ENCODE assay signal across 8 cellular contexts in genomic region chr17:81870978-81871386, GRCh38. TPM values are rescaled to one million over a fixed set of nuclear protein-coding genes. Genes with fewer than 3 reads are reported as not detected.
DNase-seq lines count a peak whose midpoint lies in the region; ATAC-seq and TF ChIP-seq lines count a peak whose summit lies in the region.

Gene ARHGDIA (minus strand): TSS chr17:81871337. CDS start chr17:81869930, 1,407 bp downstream.

- ATAC-seq in GM21528 (IDR thresholded peaks at IDR 0.05; ENCODE audit: low FRiP score, unreplicated experiment) (peak; percentile 17), GM21360 (IDR thresholded peaks at IDR 0.05; ENCODE audit: unreplicated experiment) (no peak), GM18858 (IDR thresholded peaks at IDR 0.05; ENCODE audit: unreplicated experiment) (no peak)

- no peak for TF ChIP-seq POLR2A in uterus (IDR thresholded peaks at IDR 0.05)

- DNase-seq in MM.1S (no peak), dermis microvascular lymphatic vessel endothelial cell (ENCODE audit: low read depth in 2 of 2) (no peak), mesothelial cell of epicardium (ENCODE audit: low spot score in 2 of 2, unreplicated experiment in 2 of 2) (no peak), uterus (no peak)

- H3K4me2 ChIP-seq in BLaER1 treated with 17β-estradiol and CSF1 and Interleukin-3, amounts not matched to agents 10 nM and 100 nM = peak within 1 kb of the TSS; percentile 93 to 100 (median 99)
- peak within 1 kb of the TSS; percentile 96 for H3K4me2 ChIP-seq in MM.1S (ENCODE audit: low read depth, low read length)

- peak within 1 kb of the TSS; percentile 81 for H3K4me3 Mint-ChIP-seq in mesothelial cell of epicardium

- peaks cover 47% of the 10 kb centered on the region for H3K79me2 ChIP-seq in MM.1S (ENCODE audit: low read length)

- peak within 1 kb of the TSS; percentile 96 to 100 (median 100) for H3K27ac ChIP-seq in BLaER1 treated with 17β-estradiol and CSF1 and Interleukin-3, amounts not matched to agents 10 nM and 100 nM
- H3K27ac ChIP-seq in MM.1S (ENCODE audit: low read length) (peak within 1 kb of the TSS; percentile 86), uterus (peak within 1 kb of the TSS; percentile 96 to 97)

- H3K9me3 ChIP-seq in BLaER1 treated with 17β-estradiol and CSF1 and Interleukin-3, amounts not matched to agents 10 nM and 100 nM (replicated peaks in 1 of 11) = no peaks in the 10 kb centered on the region
- H3K9me3 ChIP-seq in MM.1S (replicated peaks; ENCODE audit: insufficient read depth, low read length) (no peaks in the 10 kb centered on the region), uterus (no peaks in the 10 kb centered on the region)

- H3F3A ChIP-seq in MM.1S (ENCODE audit: insufficient read depth, low read length) = peaks cover 51% of the 10 kb centered on the region

- peak within 1 kb of the TSS; percentile 95 to 100 (median 100) for H3K9ac ChIP-seq in BLaER1 treated with 17β-estradiol and CSF1 and Interleukin-3, amounts not matched to agents 10 nM and 100 nM
- H3K9ac ChIP-seq in MM.1S (ENCODE audit: low read length) = peak within 1 kb of the TSS; percentile 100

- H3K27me3 ChIP-seq in BLaER1 treated with 17β-estradiol and CSF1 and Interleukin-3, amounts not matched to agents 10 nM and 100 nM = no peaks in the 10 kb centered on the region
- H3K27me3 ChIP-seq in MM.1S (replicated peaks; ENCODE audit: insufficient read depth, low read length) (no peaks in the 10 kb centered on the region), uterus (no peaks in the 10 kb centered on the region)

- H3K27me3 Mint-ChIP-seq in mesothelial cell of epicardium (ENCODE audit: low read depth) = no peaks in the 10 kb centered on the region

- TF ChIP-seq CTCF in MM.1S (IDR thresholded peaks at IDR 0.05; ENCODE audit: low read length) (no peak), mesothelial cell of epicardium (IDR thresholded peaks at IDR 0.05; ENCODE audit: unreplicated experiment) (no peak), uterus (IDR thresholded peaks at IDR 0.05) (no peak)

- H3K36me3 Mint-ChIP-seq in mesothelial cell of epicardium = no peaks in the 10 kb centered on the region

- H3K9me3 Mint-ChIP-seq in mesothelial cell of epicardium = no peaks in the 10 kb centered on the region

- no peaks in the 10 kb centered on the region for H3K9me2 ChIP-seq in MM.1S (replicated peaks; ENCODE audit: insufficient read depth, low read length)

- peaks cover 47 to 65% (median 59%) of the 10 kb centered on the region in 10 experiments for H3K4me1 ChIP-seq in BLaER1 treated with 17β-estradiol and CSF1 and Interleukin-3, amounts not matched to agents 10 nM and 100 nM
- H3K4me1 ChIP-seq in MM.1S (ENCODE audit: low read length) = peaks cover 6% of the 10 kb centered on the region; the same call in 1 of the 2 replicates
- H3K4me1 ChIP-seq in uterus = peaks cover 0 to 32% of the 10 kb centered on the region in 2 donors

- H2AFZ ChIP-seq in MM.1S (ENCODE audit: low read length) = peak within 1 kb of the TSS; percentile 80

- intact Hi-C loops in uterus (cut with DNase I; ENCODE audit: low total_unique reads) = no loop called here

- peaks cover 24 to 42% (median 37%) of the 10 kb centered on the region in 11 experiments for H3K36me3 ChIP-seq in BLaER1 treated with 17β-estradiol and CSF1 and Interleukin-3, amounts not matched to agents 10 nM and 100 nM
- H3K36me3 ChIP-seq in MM.1S (replicated peaks; ENCODE audit: insufficient read depth, low read length) = peaks cover 13% of the 10 kb centered on the region
- H3K36me3 ChIP-seq in uterus = no peaks in the 10 kb centered on the region

- peak within 1 kb of the TSS; percentile 96 for H3K27ac Mint-ChIP-seq in mesothelial cell of epicardium

- H3K4me3 ChIP-seq in BLaER1 treated with 17β-estradiol and CSF1 and Interleukin-3, amounts not matched to agents 10 nM and 100 nM = peak within 1 kb of the TSS; percentile 76 to 99 (median 96)
- peak within 1 kb of the TSS; percentile 95 for H3K4me3 ChIP-seq in MM.1S (ENCODE audit: low read length)
- H3K4me3 ChIP-seq in uterus = peak within 1 kb of the TSS; percentile 74 to 88

- peaks cover 41% of the 10 kb centered on the region for H3K4me1 Mint-ChIP-seq in mesothelial cell of epicardium

- H4K20me1 ChIP-seq in BLaER1 treated with 17β-estradiol and CSF1 and Interleukin-3, amounts not matched to agents 10 nM and 100 nM = peaks cover 44 to 49% (median 48%) of the 10 kb centered on the region in 11 experiments
- H4K20me1 ChIP-seq in MM.1S (ENCODE audit: insufficient read depth, low read length) = no peaks in the 10 kb centered on the region; the same call in 1 of the 2 replicates

RNA-seq across cellular contexts. Expression of gene ARHGDIA, which starts in this region (rescaled TPM):
- total RNA-seq in dermis microvascular lymphatic vessel endothelial cell (97.7 and 157 TPM in 2 replicates), mesothelial cell of epicardium (258 to 275 TPM (median 268 TPM) in 3 replicates), uterus (100 to 1,000 TPM in 1 of 4 donors, 10 to 100 TPM in 3; 31.2 to 350 (median 55.1) TPM)
